Comparison of ENCODE assay signal across 8 cellular contexts in the genomic region with DNA sequence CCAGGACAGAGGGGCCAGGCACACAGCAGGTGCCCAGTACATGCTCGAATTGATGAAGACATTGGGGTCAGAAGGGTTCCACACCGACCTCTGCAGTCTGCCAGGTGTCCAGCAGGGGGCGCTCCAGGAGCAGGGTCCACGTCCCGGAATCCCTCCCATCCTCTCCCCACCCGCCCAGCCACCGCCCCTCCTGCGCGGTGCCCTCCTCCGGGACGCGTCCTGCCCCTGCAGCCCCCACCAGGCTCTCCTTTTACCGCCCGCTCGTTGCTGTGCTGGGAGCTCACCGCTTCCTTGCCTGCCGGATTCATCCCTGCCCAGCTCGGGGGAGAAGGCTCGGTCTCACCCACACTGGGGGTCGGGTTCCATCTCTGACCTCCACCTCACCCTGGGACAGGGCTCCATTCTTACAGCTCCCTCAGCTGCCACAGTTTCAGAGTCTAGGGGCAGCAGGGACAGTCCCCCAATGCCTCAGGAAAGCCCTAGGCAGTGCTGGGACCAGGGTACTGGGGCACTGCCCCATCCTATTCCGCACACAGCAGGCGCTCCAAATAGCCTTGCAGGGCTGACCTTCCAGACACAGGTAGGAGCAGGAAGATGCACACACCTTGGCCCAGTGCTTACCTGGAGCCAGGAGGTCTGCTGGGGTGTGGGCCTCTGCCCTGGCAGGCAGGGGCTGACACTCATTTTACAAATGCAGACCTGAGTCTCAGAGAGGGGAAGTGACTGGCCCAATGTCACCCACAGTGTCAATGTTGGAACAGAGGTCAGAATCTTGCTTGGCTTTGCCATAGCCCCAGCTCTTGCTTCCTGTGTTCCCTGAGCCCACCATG. TPM values are rescaled to one million over a fixed set of nuclear protein-coding genes. Genes with fewer than 3 reads are reported as not detected.
A peak's percentile ranks its signal among the peaks of the same experiment; 100 is the strongest.
DNase-seq lines count a peak whose midpoint lies in the region; ATAC-seq and TF ChIP-seq lines count a peak whose summit lies in the region.

No MANE protein-coding gene starts in this region.

- H3K9me3 ChIP-seq in lower lobe of right lung: no peaks in the 10 kb centered on the region

- no peak overlapping the region for H3K27ac Mint-ChIP-seq in activated CD4-positive, alpha-beta T cell treated with anti-CD3 and anti-CD28 coated beads, Interleukin-2, amount 10 ng/mL, durations not matched to agents 7 days and 5 days

- CTCF ChIA-PET in activated CD4-positive, alpha-beta T cell treated with anti-CD3 and anti-CD28 coated beads, Interleukin-2, amount 10 ng/mL, durations not matched to agents 7 days and 5 days (lab: Charles Lee): interaction anchor here (0.6 to 0.7 kb wide), 3 partner anchors 10 to 326 kb away, joined by 3 read pairs; no protein-coding TSS in a partner anchor

- no peak overlapping the region for H3K27ac ChIP-seq in lower lobe of right lung

- H3K4me1 ChIP-seq in lower lobe of right lung: no peaks in the 10 kb centered on the region

- H3K4me3 ChIP-seq in lower lobe of right lung: no peak overlapping the region

- no peaks in the 10 kb centered on the region for H3K27me3 ChIP-seq in lower lobe of right lung (ENCODE audit: low read depth)

- H3K4me1 Mint-ChIP-seq in activated CD4-positive, alpha-beta T cell treated with anti-CD3 and anti-CD28 coated beads, Interleukin-2, amount 10 ng/mL, durations not matched to agents 7 days and 5 days: no peaks in the 10 kb centered on the region

- no peaks in the 10 kb centered on the region for H3K27me3 Mint-ChIP-seq in activated CD4-positive, alpha-beta T cell treated with anti-CD3 and anti-CD28 coated beads, Interleukin-2, amount 10 ng/mL, durations not matched to agents 7 days and 5 days

- no peaks in the 10 kb centered on the region for H3K9me3 Mint-ChIP-seq in activated CD4-positive, alpha-beta T cell treated with anti-CD3 and anti-CD28 coated beads, Interleukin-2, amount 10 ng/mL, durations not matched to agents 7 days and 5 days

- DNase-seq in AG08395 (ENCODE audit: low spot score): peak; percentile 74
- peak; percentile 1 for DNase-seq in NCI-H1694 treated with DMSO at 0.1 percent for 48 hours (lab: John Stamatoyannopoulos, UW)
- DNase-seq in activated CD4-positive, alpha-beta T cell treated with anti-CD3 and anti-CD28 coated beads, Interleukin-2, amount 10 ng/mL, durations not matched to agents 7 days and 5 days: peak; percentile 70
- peak; percentile 66 for DNase-seq in dermis blood vessel endothelial cell
- DNase-seq in lower lobe of right lung: peak; percentile 77
- peak; percentile 27 to 38 for DNase-seq in stimulated activated CD8-positive, alpha-beta memory T cell treated with anti-CD3 and anti-CD28 coated beads, Interleukin-15, amount 100 ng/mL, for 4 hours (ENCODE audit: low read depth in 2 of 2)

- POLR2A ChIA-PET in activated CD4-positive, alpha-beta T cell treated with anti-CD3 and anti-CD28 coated beads, Interleukin-2, amount 10 ng/mL, durations not matched to agents 7 days and 5 days (lab: Charles Lee): no interaction called here

- TF ChIP-seq CTCF in lower lobe of right lung (IDR thresholded peaks at IDR 0.05): peak; percentile 96

- no peaks in the 10 kb centered on the region for H3K36me3 ChIP-seq in lower lobe of right lung

- ATAC-seq in GM19035 (IDR thresholded peaks at IDR 0.05; ENCODE audit: unreplicated experiment) (peak; percentile 62), lower lobe of right lung (peak; percentile 66 to 72), HG03039 (IDR thresholded peaks at IDR 0.05; ENCODE audit: unreplicated experiment) (no peak)

- H3K36me3 Mint-ChIP-seq in activated CD4-positive, alpha-beta T cell treated with anti-CD3 and anti-CD28 coated beads, Interleukin-2, amount 10 ng/mL, durations not matched to agents 7 days and 5 days (ENCODE audit: low read depth): no peaks in the 10 kb centered on the region

- intact Hi-C loops in lower lobe of right lung (cut with DNase I): no loop called here

- H3K4me3 Mint-ChIP-seq in activated CD4-positive, alpha-beta T cell treated with anti-CD3 and anti-CD28 coated beads, Interleukin-2, amount 10 ng/mL, durations not matched to agents 7 days and 5 days: no peak overlapping the region

RNA-seq across cellular contexts. Expression of a gene that starts 31.0 kb away (rescaled TPM):
- total RNA-seq in activated CD4-positive, alpha-beta T cell treated with anti-CD3 and anti-CD28 coated beads, Interleukin-2, amount 10 ng/mL, durations not matched to agents 7 days and 5 days: under 1 TPM; 0.15 to 0.45 TPM
- total RNA-seq in dermis blood vessel endothelial cell: under 0.01 TPM in 1 of 2 replicates, not detected in the other
- 1.1 TPM for total RNA-seq in lower lobe of right lung

Comparison
In these comparisons a context has a peak if more than half of its experiments do, and no peak if none do; other contexts are left out.
1. DNase-seq: peak in every context shown above with its lines; median percentile 77 in lower lobe of right lung; 74 in AG08395; 70 in activated CD4-positive, alpha-beta T cell treated with anti-CD3 and anti-CD28 coated beads, Interleukin-2, amount 10 ng/mL, durations not matched to agents 7 days and 5 days; 66 in dermis blood vessel endothelial cell; 32 in stimulated activated CD8-positive, alpha-beta memory T cell treated with anti-CD3 and anti-CD28 coated beads, Interleukin-15, amount 100 ng/mL, for 4 hours; 1 in NCI-H1694 treated with DMSO at 0.1 percent for 48 hours.